Comparison of ENCODE assay signal across 8 cellular contexts in the genomic region with DNA sequence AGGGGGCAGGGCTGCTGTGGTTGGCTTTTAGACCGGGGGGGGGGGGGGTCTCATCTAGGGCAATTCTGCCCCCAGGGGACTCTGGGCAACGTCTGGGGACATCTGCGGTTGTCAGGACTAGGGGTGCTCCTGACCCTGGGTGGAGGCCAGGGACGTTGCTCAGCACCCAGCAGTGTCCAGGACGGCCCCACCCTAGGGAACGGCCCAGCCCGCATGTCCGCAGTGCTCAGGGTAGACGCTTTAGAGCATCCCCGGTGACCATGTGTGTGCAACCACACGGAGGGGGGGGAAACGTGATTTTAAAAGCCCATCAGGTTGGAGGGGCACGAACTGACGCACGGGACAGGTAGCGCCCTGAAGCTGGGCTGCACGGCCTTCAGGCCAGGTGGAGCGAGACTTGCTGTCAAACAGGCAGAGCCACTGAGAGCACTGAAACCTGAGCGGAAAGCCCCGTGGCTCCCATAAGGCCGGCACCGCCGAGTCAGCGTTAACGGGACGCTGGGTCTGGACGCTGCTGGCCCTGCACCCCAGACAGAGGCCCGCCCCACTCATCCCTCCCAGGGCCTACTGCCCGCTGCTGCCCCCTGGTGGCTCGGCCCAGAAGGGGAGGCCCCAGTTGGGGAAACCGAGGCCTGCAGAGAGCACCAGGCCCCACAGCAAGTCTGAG. TPM values are rescaled to one million over a fixed set of nuclear protein-coding genes. Genes with fewer than 3 reads are reported as not detected.
DNase-seq lines count a peak whose midpoint lies in the region; ATAC-seq, FAIRE-seq and TF ChIP-seq lines count a peak whose summit lies in the region.

No MANE protein-coding gene starts in this region.

- H3K27ac ChIP-seq in CD4-positive, alpha-beta memory T cell (ENCODE audit: low read depth, low read length) = no peak overlapping the region
- H3K27ac ChIP-seq in endothelial cell of umbilical vein (ENCODE audit: insufficient read depth, low read depth, low read length) (no peak overlapping the region), testis (no peak overlapping the region)

- H3K27me3 ChIP-seq in CD4-positive, alpha-beta memory T cell (ENCODE audit: insufficient read depth, low read length) = no peaks in the 10 kb centered on the region
- no peaks in the 10 kb centered on the region for H3K27me3 ChIP-seq in endothelial cell of umbilical vein (ENCODE audit: control insufficient read depth in 2 of 2, insufficient read depth in 2 of 2, low read length in 2 of 2)
- H3K27me3 ChIP-seq in testis = no peaks in the 10 kb centered on the region

- peak; percentile 98 for TF ChIP-seq CTCF in activated CD8-positive, alpha-beta T cell treated with anti-CD3 and anti-CD28 coated beads for 36 hours (IDR thresholded peaks at IDR 0.05)
- peak; percentile 85 to 97 for TF ChIP-seq CTCF in endothelial cell of umbilical vein (IDR thresholded peaks at IDR 0.05; ENCODE audit: extremely low read depth in 1 of 2, insufficient read depth in 1 of 2, low read depth in 1 of 2, low read length in 2 of 2)
- peak; percentile 86 to 92 (median 89) for TF ChIP-seq CTCF in testis (IDR thresholded peaks at IDR 0.05)

- H3K4me1 Mint-ChIP-seq in CD4-positive, alpha-beta memory T cell = peaks cover 0 to 9% (median 2%) of the 10 kb centered on the region in 4 donors
- peaks cover 9% of the 10 kb centered on the region for H3K4me1 Mint-ChIP-seq in activated CD8-positive, alpha-beta T cell treated with anti-CD3 and anti-CD28 coated beads for 36 hours (ENCODE audit: low read depth)
- peaks cover 7 to 20% (median 16%) of the 10 kb centered on the region in 4 donors for H3K4me1 Mint-ChIP-seq in naive thymus-derived CD8-positive, alpha-beta T cell

- no peaks in the 10 kb centered on the region for H3K9me1 ChIP-seq in endothelial cell of umbilical vein (replicated peaks; ENCODE audit: control insufficient read depth, extremely low read depth, insufficient read depth, low read length)

- H3K9me3 Mint-ChIP-seq in CD4-positive, alpha-beta memory T cell = peaks cover 0 to 2% (median 0%) of the 10 kb centered on the region in 8 donors
- H3K9me3 Mint-ChIP-seq in activated CD8-positive, alpha-beta T cell treated with anti-CD3 and anti-CD28 coated beads for 36 hours = no peaks in the 10 kb centered on the region
- no peaks in the 10 kb centered on the region for H3K9me3 Mint-ChIP-seq in naive thymus-derived CD8-positive, alpha-beta T cell

- intact Hi-C loops in CD4-positive, alpha-beta memory T cell (cut with micrococcal nuclease) = loop anchor here (1.0 kb wide), 1 partner anchor 73 kb away; no protein-coding TSS in a partner anchor
- intact Hi-C loops in activated CD8-positive, alpha-beta T cell treated with anti-CD3 and anti-CD28 coated beads for 36 hours (cut with micrococcal nuclease) = no loop called here
- intact Hi-C loops in endothelial cell of umbilical vein (cut with micrococcal nuclease) = loop anchor here (1.0 kb wide), 2 partner anchors 32 to 73 kb away; no protein-coding TSS in a partner anchor
- intact Hi-C loops in testis (cut with DNase I; ENCODE audit: low total_unique reads) = loop anchor here (10.0 kb wide), 1 partner anchor 63 kb away; a partner anchor contains a TSS

- dilution Hi-C loops in endothelial cell of umbilical vein (cut with MboI; ENCODE audit: extremely low pct_ligation_motif_present, low sequenced_read_pairs) = no loop called here

- POLR2A ChIA-PET in CD4-positive, alpha-beta memory T cell (lab: Charles Lee; ENCODE audit: partially characterized antibody) = no interaction called here
- POLR2A ChIA-PET in activated CD8-positive, alpha-beta T cell treated with anti-CD3 and anti-CD28 coated beads for 36 hours (lab: Charles Lee) = interaction anchor here (0.6 kb wide), 2 partner anchors 144 to 1297 kb away, joined by 3 read pairs; a partner anchor contains a TSS
- POLR2A ChIA-PET in endothelial cell of umbilical vein (lab: Charles Lee) = no interaction called here
- POLR2A ChIA-PET in naive thymus-derived CD8-positive, alpha-beta T cell (lab: Charles Lee) = interaction anchor here (7.3 kb wide), 1 partner anchor 33 kb away, joined by 39 read pairs; a partner anchor contains a TSS

- no peaks in the 10 kb centered on the region for H3K4me1 ChIP-seq in CD4-positive, alpha-beta memory T cell (ENCODE audit: insufficient read depth, low read length)
- H3K4me1 ChIP-seq in endothelial cell of umbilical vein (ENCODE audit: control insufficient read depth, extremely low read depth, insufficient read depth, low read length) (no peaks in the 10 kb centered on the region), testis (no peaks in the 10 kb centered on the region)

- H4K20me1 ChIP-seq in endothelial cell of umbilical vein (replicated peaks; ENCODE audit: control insufficient read depth, extremely low read depth, insufficient read depth, low read length) = no peaks in the 10 kb centered on the region

- no peak overlapping the region for H3K27ac Mint-ChIP-seq in CD4-positive, alpha-beta memory T cell
- H3K27ac Mint-ChIP-seq in activated CD8-positive, alpha-beta T cell treated with anti-CD3 and anti-CD28 coated beads for 36 hours = no peak overlapping the region
- H3K27ac Mint-ChIP-seq in naive thymus-derived CD8-positive, alpha-beta T cell = peak overlapping the region in 1 of 10 donors; percentile 13

- ATAC-seq in activated CD8-positive, alpha-beta T cell treated with anti-CD3 and anti-CD28 coated beads for 36 hours = peak; percentile 78
- ATAC-seq in naive thymus-derived CD8-positive, alpha-beta T cell = peak; percentile 61 to 64
- no peak for ATAC-seq in HG02981 (IDR thresholded peaks at IDR 0.05; ENCODE audit: unreplicated experiment)
- ATAC-seq in GM18868 (IDR thresholded peaks at IDR 0.05; ENCODE audit: unreplicated experiment) = no peak

- TF ChIP-seq POLR2A in endothelial cell of umbilical vein (IDR thresholded peaks at IDR 0.05; ENCODE audit: low read depth, low read length) = no peak
- no peak for TF ChIP-seq POLR2A in testis (IDR thresholded peaks at IDR 0.05)

- no peaks in the 10 kb centered on the region for H3K9me3 ChIP-seq in CD4-positive, alpha-beta memory T cell (ENCODE audit: control insufficient read depth in 1 of 2, low read length in 2 of 2)
- no peaks in the 10 kb centered on the region for H3K9me3 ChIP-seq in endothelial cell of umbilical vein (replicated peaks; ENCODE audit: control insufficient read depth, insufficient read depth, low read length)
- H3K9me3 ChIP-seq in testis = no peaks in the 10 kb centered on the region

- peak in 4 of 5 donors; percentile 24 to 44 (median 30) for DNase-seq in CD4-positive, alpha-beta memory T cell
- peak in 43 of 76 experiments; percentile 4 to 59 (median 34) for DNase-seq in HUDEP-2 (lab: John Stamatoyannopoulos, UW; ENCODE audit: unreplicated experiment in 76 of 76)
- peak; percentile 62 for DNase-seq in activated CD8-positive, alpha-beta T cell treated with anti-CD3 and anti-CD28 coated beads for 36 hours
- peak; percentile 38 for DNase-seq in endothelial cell of umbilical vein (ENCODE audit: low read depth, low spot score)
- peak; percentile 19 to 74 (median 54) for DNase-seq in naive thymus-derived CD8-positive, alpha-beta T cell
- peak; percentile 66 for DNase-seq in testis

- H3K36me3 ChIP-seq in CD4-positive, alpha-beta memory T cell (ENCODE audit: insufficient read depth, low read length) = peaks cover 4% of the 10 kb centered on the region
- peaks cover 0 to 23% of the 10 kb centered on the region in 2 experiments for H3K36me3 ChIP-seq in endothelial cell of umbilical vein (ENCODE audit: control insufficient read depth in 2 of 2, extremely low read depth in 1 of 2, insufficient read depth in 2 of 2, low read length in 2 of 2)
- H3K36me3 ChIP-seq in testis (ENCODE audit: low read depth, missing control alignments) = no peaks in the 10 kb centered on the region

- CTCF ChIA-PET in CD4-positive, alpha-beta memory T cell (lab: Charles Lee; ENCODE audit: partially characterized antibody) = interaction anchor here (0.7 to 3.5 kb wide), 5 partner anchors 9 to 72 kb away, joined by 3 to 10 read pairs (median 7); a partner anchor contains a TSS
- CTCF ChIA-PET in activated CD8-positive, alpha-beta T cell treated with anti-CD3 and anti-CD28 coated beads for 36 hours (lab: Charles Lee) = interaction anchor here (0.7 to 4.1 kb wide), 5 partner anchors 26 to 73 kb away, joined by 3 to 16 read pairs (median 3); a partner anchor contains a TSS
- CTCF ChIA-PET in endothelial cell of umbilical vein (lab: Charles Lee) = interaction anchor here (0.9 to 2.1 kb wide), 6 partner anchors 11 to 73 kb away, joined by 3 to 13 read pairs (median 6); a partner anchor contains a TSS

- peaks cover 0 to 25% of the 10 kb centered on the region in 2 donors for H3K36me3 Mint-ChIP-seq in CD4-positive, alpha-beta memory T cell
- peaks cover 6% of the 10 kb centered on the region for H3K36me3 Mint-ChIP-seq in activated CD8-positive, alpha-beta T cell treated with anti-CD3 and anti-CD28 coated beads for 36 hours (ENCODE audit: low read depth)
- H3K36me3 Mint-ChIP-seq in naive thymus-derived CD8-positive, alpha-beta T cell = peaks cover 0 to 28% (median 2%) of the 10 kb centered on the region in 3 donors

- no peaks in the 10 kb centered on the region for H3K27me3 Mint-ChIP-seq in CD4-positive, alpha-beta memory T cell
- H3K27me3 Mint-ChIP-seq in activated CD8-positive, alpha-beta T cell treated with anti-CD3 and anti-CD28 coated beads for 36 hours = no peaks in the 10 kb centered on the region
- H3K27me3 Mint-ChIP-seq in naive thymus-derived CD8-positive, alpha-beta T cell = no peaks in the 10 kb centered on the region

- H3K4me3 Mint-ChIP-seq in CD4-positive, alpha-beta memory T cell = no peak overlapping the region
- H3K4me3 Mint-ChIP-seq in activated CD8-positive, alpha-beta T cell treated with anti-CD3 and anti-CD28 coated beads for 36 hours = no peak overlapping the region
- H3K4me3 Mint-ChIP-seq in naive thymus-derived CD8-positive, alpha-beta T cell = peak overlapping the region in 1 of 10 donors; percentile 45

- H2AFZ ChIP-seq in endothelial cell of umbilical vein (ENCODE audit: low read depth, low read length) = no peak overlapping the region

- WGBS in testis, 2 donors = 52 to 70% methylated on average over 11 to 27 of the region's 31 CpGs

- no peaks in the 10 kb centered on the region for H3K79me2 ChIP-seq in endothelial cell of umbilical vein (ENCODE audit: control insufficient read depth, insufficient read depth, low read length)

- H3K4me2 ChIP-seq in endothelial cell of umbilical vein (ENCODE audit: insufficient read depth, low read length) = no peak overlapping the region

- peak; percentile 46 for FAIRE-seq in endothelial cell of umbilical vein (lab: Jason Lieb, UNC)

- H3K9ac ChIP-seq in endothelial cell of umbilical vein (replicated peaks; ENCODE audit: extremely low read depth, insufficient read depth, low read length) = no peak overlapping the region

- no peak overlapping the region for H3K4me3 ChIP-seq in CD4-positive, alpha-beta memory T cell (ENCODE audit: low read length in 2 of 2)
- no peak overlapping the region for H3K4me3 ChIP-seq in endothelial cell of umbilical vein (replicated peaks in 1 of 3; ENCODE audit: insufficient read depth in 1 of 3, low read depth in 1 of 3, low read length in 3 of 3)
- H3K4me3 ChIP-seq in testis = no peak overlapping the region

- BruUV-seq in endothelial cell of umbilical vein (replicated peaks; lab: Mats Ljungman, UMichigan) = no TSS peak

RNA-seq across cellular contexts. Expression of a gene that starts 8.3 kb away (rescaled TPM):
- total RNA-seq in CD4-positive, alpha-beta memory T cell = 10 to 100 TPM; 44.0 to 50.4 TPM
- polyA plus RNA-seq in CD4-positive, alpha-beta memory T cell = 10 to 100 TPM in 1 of 2 donors, 1 to 10 TPM in 1; 4.4 to 16.1 TPM
- total RNA-seq in activated CD8-positive, alpha-beta T cell treated with anti-CD3 and anti-CD28 coated beads for 36 hours = 10 to 100 TPM; 25.9 to 28.5 TPM
- total RNA-seq in endothelial cell of umbilical vein (36.1 and 36.4 TPM in 2 replicates), testis (10 to 100 TPM; 52.8 to 57.5 TPM)
- polyA plus RNA-seq in endothelial cell of umbilical vein (29.7 and 31.8 TPM in 2 replicates), testis (ENCODE audit: insufficient read depth, low read depth, low replicate concordance) (26.9 TPM)
- polyA plus RNA-seq in endothelial cell of umbilical vein (2011; cell fraction: cytosol; rRNA removed) = 17.9 and 20.7 TPM in 2 replicates
- 41.8 and 42.0 TPM in 2 replicates for polyA plus RNA-seq in endothelial cell of umbilical vein (2011; cell fraction: nucleus; rRNA removed)
- polyA plus RNA-seq in endothelial cell of umbilical vein (2012) = 21.8 and 23.9 TPM in 2 replicates
- polyA minus RNA-seq in endothelial cell of umbilical vein = 15.8 and 18.3 TPM in 2 replicates
- 17.1 TPM for polyA minus RNA-seq in endothelial cell of umbilical vein (2011; cell fraction: cytosol; rRNA and poly(A)+ RNA removed)
- 8.3 and 17.3 TPM in 2 replicates for polyA minus RNA-seq in endothelial cell of umbilical vein (2011; cell fraction: nucleus; rRNA and poly(A)+ RNA removed)
- total RNA-seq in naive thymus-derived CD8-positive, alpha-beta T cell = 10 to 100 TPM; 42.6 to 54.1 TPM
- polyA plus RNA-seq in naive thymus-derived CD8-positive, alpha-beta T cell = 10 to 100 TPM in 1 of 3 donors, 1 to 10 TPM in 2; 6.9 to 20.4 (median 9.3) TPM

RNA-seq across cellular contexts. Expression of a gene that starts 11.6 kb away (rescaled TPM):
- total RNA-seq in CD4-positive, alpha-beta memory T cell = under 1 TPM; 0.64 to 0.70 TPM
- 1 to 10 TPM in 1 of 2 donors, under 1 TPM in 1; 0.35 to 1.1 TPM for polyA plus RNA-seq in CD4-positive, alpha-beta memory T cell
- 1 to 10 TPM; 2.7 to 3.0 TPM for total RNA-seq in activated CD8-positive, alpha-beta T cell treated with anti-CD3 and anti-CD28 coated beads for 36 hours
- 2.9 and 3.4 TPM in 2 replicates for total RNA-seq in endothelial cell of umbilical vein
- polyA plus RNA-seq in endothelial cell of umbilical vein = 2.4 TPM in 2 replicates
- polyA plus RNA-seq in endothelial cell of umbilical vein (2011; cell fraction: cytosol; rRNA removed) = 1.3 and 1.6 TPM in 2 replicates
- polyA plus RNA-seq in endothelial cell of umbilical vein (2011; cell fraction: nucleus; rRNA removed) = 0.65 and 1.4 TPM in 2 replicates
- polyA plus RNA-seq in endothelial cell of umbilical vein (2012) = 1.3 and 2.0 TPM in 2 replicates
- 0.95 and 1.2 TPM in 2 replicates for polyA minus RNA-seq in endothelial cell of umbilical vein
- polyA minus RNA-seq in endothelial cell of umbilical vein (2011; cell fraction: cytosol; rRNA and poly(A)+ RNA removed) = 3.9 TPM
- 0.24 and 0.38 TPM in 2 replicates for polyA minus RNA-seq in endothelial cell of umbilical vein (2011; cell fraction: nucleus; rRNA and poly(A)+ RNA removed)
- total RNA-seq in naive thymus-derived CD8-positive, alpha-beta T cell = 10 to 100 TPM; 18.5 to 19.1 TPM
- 10 to 100 TPM; 11.7 to 26.9 (median 23.9) TPM for polyA plus RNA-seq in naive thymus-derived CD8-positive, alpha-beta T cell
- total RNA-seq in testis = 1 to 10 TPM; 1.3 to 3.2 TPM
- polyA plus RNA-seq in testis (ENCODE audit: insufficient read depth, low read depth, low replicate concordance) = 1.8 TPM

RNA-seq across cellular contexts. Expression of a gene that starts 33.0 kb away (rescaled TPM):
- total RNA-seq in CD4-positive, alpha-beta memory T cell = under 1 TPM; 0.64 to 0.70 TPM
- polyA plus RNA-seq in CD4-positive, alpha-beta memory T cell = under 1 TPM in 1 of 2 donors, not detected in 1; 0.45 TPM
- total RNA-seq in activated CD8-positive, alpha-beta T cell treated with anti-CD3 and anti-CD28 coated beads for 36 hours = under 1 TPM; 0.09 to 0.14 TPM
- total RNA-seq in endothelial cell of umbilical vein (6.6 and 7.1 TPM in 2 replicates), testis (under 1 TPM; 0.50 to 0.87 TPM)
- polyA plus RNA-seq in endothelial cell of umbilical vein (1.9 and 2.2 TPM in 2 replicates), testis (ENCODE audit: insufficient read depth, low read depth, low replicate concordance) (1.5 TPM)
- polyA plus RNA-seq in endothelial cell of umbilical vein (2011; cell fraction: cytosol; rRNA removed) = 1.9 and 2.1 TPM in 2 replicates
- polyA plus RNA-seq in endothelial cell of umbilical vein (2011; cell fraction: nucleus; rRNA removed) = 2.3 and 2.8 TPM in 2 replicates
- polyA plus RNA-seq in endothelial cell of umbilical vein (2012) = 1.1 and 1.5 TPM in 2 replicates
- polyA minus RNA-seq in endothelial cell of umbilical vein = 1.8 and 2.5 TPM in 2 replicates
- polyA minus RNA-seq in endothelial cell of umbilical vein (2011; cell fraction: cytosol; rRNA and poly(A)+ RNA removed) = 6.8 TPM
- polyA minus RNA-seq in endothelial cell of umbilical vein (2011; cell fraction: nucleus; rRNA and poly(A)+ RNA removed) = 0.43 and 0.63 TPM in 2 replicates
- 1 to 10 TPM; 3.5 to 3.7 TPM for total RNA-seq in naive thymus-derived CD8-positive, alpha-beta T cell
- polyA plus RNA-seq in naive thymus-derived CD8-positive, alpha-beta T cell = 1 to 10 TPM in 2 of 3 donors, under 1 TPM in 1; 0.76 to 3.0 (median 1.1) TPM

RNA-seq across cellular contexts. Expression of a gene that starts 45.5 kb away (rescaled TPM):
- 10 to 100 TPM; 48.1 to 51.6 TPM for total RNA-seq in CD4-positive, alpha-beta memory T cell
- 10 to 100 TPM; 42.4 to 43.0 TPM for polyA plus RNA-seq in CD4-positive, alpha-beta memory T cell
- total RNA-seq in activated CD8-positive, alpha-beta T cell treated with anti-CD3 and anti-CD28 coated beads for 36 hours = 10 to 100 TPM; 42.7 to 47.3 TPM
- total RNA-seq in endothelial cell of umbilical vein (98.0 and 98.2 TPM in 2 replicates), testis (100 to 1,000 TPM; 108 to 129 TPM)
- polyA plus RNA-seq in endothelial cell of umbilical vein (53.2 and 63.9 TPM in 2 replicates), testis (ENCODE audit: insufficient read depth, low read depth, low replicate concordance) (66.2 TPM)
- 43.3 and 57.2 TPM in 2 replicates for polyA plus RNA-seq in endothelial cell of umbilical vein (2011; cell fraction: cytosol; rRNA removed)
- 104 and 115 TPM in 2 replicates for polyA plus RNA-seq in endothelial cell of umbilical vein (2011; cell fraction: nucleus; rRNA removed)
- polyA plus RNA-seq in endothelial cell of umbilical vein (2012) = 55.7 and 69.0 TPM in 2 replicates
- 14.0 and 17.1 TPM in 2 replicates for polyA minus RNA-seq in endothelial cell of umbilical vein
- polyA minus RNA-seq in endothelial cell of umbilical vein (2011; cell fraction: cytosol; rRNA and poly(A)+ RNA removed) = 123 TPM
- 11.3 and 18.5 TPM in 2 replicates for polyA minus RNA-seq in endothelial cell of umbilical vein (2011; cell fraction: nucleus; rRNA and poly(A)+ RNA removed)
- total RNA-seq in naive thymus-derived CD8-positive, alpha-beta T cell = 10 to 100 TPM; 50.7 to 59.7 TPM
- 10 to 100 TPM; 45.8 to 55.9 (median 53.9) TPM for polyA plus RNA-seq in naive thymus-derived CD8-positive, alpha-beta T cell

Comparison
In these comparisons a context has a peak if more than half of its experiments do, and no peak if none do; other contexts are left out.
1. ATAC-seq: peak in activated CD8-positive, alpha-beta T cell treated with anti-CD3 and anti-CD28 coated beads for 36 hours (single experiment) and naive thymus-derived CD8-positive, alpha-beta T cell (2 of 2); none in HG02981 (single experiment) and GM18868 (single experiment).
2. POLR2A ChIA-PET loops: an anchor here in activated CD8-positive, alpha-beta T cell treated with anti-CD3 and anti-CD28 coated beads for 36 hours (0.6 kb wide) and naive thymus-derived CD8-positive, alpha-beta T cell (7.3 kb wide); none called in CD4-positive, alpha-beta memory T cell and endothelial cell of umbilical vein.
3. Peak in every context shown above with its lines, with median percentiles within 50 percentile points of each other: DNase-seq and CTCF ChIP-seq.